In the genomic region with DNA sequence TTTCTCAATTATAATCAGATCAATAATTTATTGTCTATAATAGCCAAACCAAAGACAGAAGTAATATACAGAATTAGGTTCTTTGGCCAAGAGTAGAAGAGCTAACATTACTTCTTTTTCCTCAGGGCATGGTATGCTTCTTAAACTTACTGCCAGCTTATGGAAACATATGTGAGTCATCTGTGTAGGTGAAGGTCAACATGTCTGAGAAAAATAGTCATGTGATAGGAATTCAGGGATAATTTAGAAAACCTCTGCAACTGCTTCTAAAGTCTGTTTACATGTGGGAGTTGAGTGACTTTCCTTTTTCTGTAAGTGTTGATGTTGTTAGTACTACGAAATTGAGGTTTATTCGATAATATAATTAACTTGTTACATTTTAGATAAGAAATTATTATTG, we compare ENCODE assay signal across 14 cellular contexts. TPM values are rescaled to one million over a fixed set of nuclear protein-coding genes. Genes with fewer than 3 reads are reported as not detected.
DNase-seq lines count a peak whose midpoint lies in the region; ATAC-seq and TF ChIP-seq lines count a peak whose summit lies in the region.
"Had no signal": no experiment of that assay in that cellular context is flagged by ENCODE, and none has a peak within 500 bp of the region (broad histone marks: within the 10 kb centered on the region; RNA-seq: fewer than 3 reads in every experiment).

No MANE protein-coding gene starts in this region.

- no peaks in the 10 kb centered on the region for H3K27me3 Mint-ChIP-seq in activated CD8-positive, alpha-beta T cell treated with anti-CD3 and anti-CD28 coated beads for 36 hours
- H3K27me3 Mint-ChIP-seq in activated CD8-positive, alpha-beta T cell treated with anti-CD3 and anti-CD28 coated beads, Interleukin-2, amount 10 ng/mL, durations not matched to agents 7 days and 5 days (ENCODE audit: low read depth), result no peaks in the 10 kb centered on the region

- H3K4me1 Mint-ChIP-seq in activated CD8-positive, alpha-beta T cell treated with anti-CD3 and anti-CD28 coated beads for 36 hours (ENCODE audit: low read depth), result peaks cover 14% of the 10 kb centered on the region
- no peaks in the 10 kb centered on the region for H3K4me1 Mint-ChIP-seq in activated CD8-positive, alpha-beta T cell treated with anti-CD3 and anti-CD28 coated beads, Interleukin-2, amount 10 ng/mL, durations not matched to agents 7 days and 5 days (ENCODE audit: low read depth)

- peak overlapping the region; percentile 2 for H3K27ac Mint-ChIP-seq in activated CD8-positive, alpha-beta T cell treated with anti-CD3 and anti-CD28 coated beads for 36 hours
- H3K27ac Mint-ChIP-seq in activated CD8-positive, alpha-beta T cell treated with anti-CD3 and anti-CD28 coated beads, Interleukin-2, amount 10 ng/mL, durations not matched to agents 7 days and 5 days, result no peak overlapping the region

- H3K4me3 Mint-ChIP-seq in activated CD8-positive, alpha-beta T cell treated with anti-CD3 and anti-CD28 coated beads for 36 hours, result no peak overlapping the region
- H3K4me3 Mint-ChIP-seq in activated CD8-positive, alpha-beta T cell treated with anti-CD3 and anti-CD28 coated beads, Interleukin-2, amount 10 ng/mL, durations not matched to agents 7 days and 5 days, result no peak overlapping the region
- H3K4me3 Mint-ChIP-seq: activated naive CD4-positive, alpha-beta T cell treated with anti-CD3 and anti-CD28 coated beads for 36 hours had no signal

- no peak for TF ChIP-seq CTCF in activated CD8-positive, alpha-beta T cell treated with anti-CD3 and anti-CD28 coated beads for 36 hours (IDR thresholded peaks at IDR 0.05)
- no peak for TF ChIP-seq CTCF in fibroblast of mammary gland (conservative IDR thresholded peaks at IDR 0.05; ENCODE audit: control insufficient read depth, insufficient read depth, low read depth, low read length)

- no peak for DNase-seq in activated CD8-positive, alpha-beta T cell treated with anti-CD3 and anti-CD28 coated beads for 36 hours
- DNase-seq in activated CD8-positive, alpha-beta T cell treated with anti-CD3 and anti-CD28 coated beads, Interleukin-2, amount 10 ng/mL, durations not matched to agents 7 days and 5 days, result no peak
- DNase-seq in fibroblast of mammary gland (ENCODE audit: low read depth) (peak; percentile 83), smooth muscle cell of the brain vasculature (ENCODE audit: low read depth, low spot score) (peak; percentile 32), NCI-H146 (lab: John Stamatoyannopoulos, UW) (no peak)
- DNase-seq: activated naive CD4-positive, alpha-beta T cell treated with anti-CD3 and anti-CD28 coated beads for 36 hours; C1 segment of cervical spinal cord; NCI-H82; spleen; T1000 had no signal

- peak; percentile 65 for ATAC-seq in activated CD8-positive, alpha-beta T cell treated with anti-CD3 and anti-CD28 coated beads for 36 hours
- ATAC-seq in activated CD8-positive, alpha-beta T cell treated with anti-CD3 and anti-CD28 coated beads, Interleukin-2, amount 10 ng/mL, durations not matched to agents 7 days and 5 days, result no peak
- ATAC-seq in SK-N-SH treated with all-trans-retinoic acid at 6 μM for 48 hours (peak; percentile 67), HG03280 (IDR thresholded peaks at IDR 0.05; ENCODE audit: unreplicated experiment) (no peak), HG02884 (IDR thresholded peaks at IDR 0.05; ENCODE audit: unreplicated experiment) (no peak)

- POLR2A ChIA-PET in activated CD8-positive, alpha-beta T cell treated with anti-CD3 and anti-CD28 coated beads for 36 hours (lab: Charles Lee), result interaction anchor here (0.6 kb wide), 1 partner anchor 285 kb away, joined by 3 read pairs; no protein-coding TSS in a partner anchor
- POLR2A ChIA-PET in activated CD8-positive, alpha-beta T cell treated with anti-CD3 and anti-CD28 coated beads, Interleukin-2, amount 10 ng/mL, durations not matched to agents 7 days and 5 days (lab: Charles Lee), result no interaction called here

- H3K36me3 Mint-ChIP-seq in activated CD8-positive, alpha-beta T cell treated with anti-CD3 and anti-CD28 coated beads for 36 hours (ENCODE audit: low read depth), result peaks cover 33% of the 10 kb centered on the region
- peaks cover 36% of the 10 kb centered on the region for H3K36me3 Mint-ChIP-seq in activated CD8-positive, alpha-beta T cell treated with anti-CD3 and anti-CD28 coated beads, Interleukin-2, amount 10 ng/mL, durations not matched to agents 7 days and 5 days (ENCODE audit: low read depth)

- H3K4me3 ChIP-seq in fibroblast of mammary gland (ENCODE audit: control insufficient read depth, low read depth, low read length), result no peak overlapping the region
- H3K4me3 ChIP-seq: lung, spleen had no signal

- intact Hi-C loops in activated CD8-positive, alpha-beta T cell treated with anti-CD3 and anti-CD28 coated beads for 36 hours (cut with micrococcal nuclease), result no loop called here

- H3K9me3 Mint-ChIP-seq in activated CD8-positive, alpha-beta T cell treated with anti-CD3 and anti-CD28 coated beads for 36 hours, result no peaks in the 10 kb centered on the region
- no peaks in the 10 kb centered on the region for H3K9me3 Mint-ChIP-seq in activated CD8-positive, alpha-beta T cell treated with anti-CD3 and anti-CD28 coated beads, Interleukin-2, amount 10 ng/mL, durations not matched to agents 7 days and 5 days (ENCODE audit: insufficient read depth)
- H3K9me3 Mint-ChIP-seq: activated naive CD4-positive, alpha-beta T cell treated with anti-CD3 and anti-CD28 coated beads for 36 hours had no signal

- CTCF ChIA-PET in activated CD8-positive, alpha-beta T cell treated with anti-CD3 and anti-CD28 coated beads for 36 hours (lab: Charles Lee), result interaction anchor here (0.9 to 1.7 kb wide), 2 partner anchors 40 to 78 kb away, joined by 3 to 8 read pairs; partner anchors contain the start of gene PARL
- CTCF ChIA-PET in activated CD8-positive, alpha-beta T cell treated with anti-CD3 and anti-CD28 coated beads, Interleukin-2, amount 10 ng/mL, durations not matched to agents 7 days and 5 days (lab: Charles Lee), result interaction anchor here (1.1 kb wide), 1 partner anchor 40 kb away, joined by 3 read pairs; the partner anchor contains the start of gene PARL

TF ChIP-seq in SK-N-SH treated with all-trans-retinoic acid at 6 μM for 48 hours, 23 proteins besides CTCF, POLR2A, EP300 and RAD21 (continues in another document):
- TF ChIP-seq ZNF8 (CRISPR knock-in tag; IDR thresholded peaks at IDR 0.05), result no peak
- TF ChIP-seq TCF4 (CRISPR knock-in tag; IDR thresholded peaks at IDR 0.05; ENCODE audit: borderline replicate concordance), result no peak
- TF ChIP-seq CSDC2 (CRISPR knock-in tag; IDR thresholded peaks at IDR 0.05), result no peak
- no peak for TF ChIP-seq OSR1 (CRISPR knock-in tag; IDR thresholded peaks at IDR 0.05)
- TF ChIP-seq ZFP3 (CRISPR knock-in tag; IDR thresholded peaks at IDR 0.05), result no peak
- TF ChIP-seq, protein P1, sequence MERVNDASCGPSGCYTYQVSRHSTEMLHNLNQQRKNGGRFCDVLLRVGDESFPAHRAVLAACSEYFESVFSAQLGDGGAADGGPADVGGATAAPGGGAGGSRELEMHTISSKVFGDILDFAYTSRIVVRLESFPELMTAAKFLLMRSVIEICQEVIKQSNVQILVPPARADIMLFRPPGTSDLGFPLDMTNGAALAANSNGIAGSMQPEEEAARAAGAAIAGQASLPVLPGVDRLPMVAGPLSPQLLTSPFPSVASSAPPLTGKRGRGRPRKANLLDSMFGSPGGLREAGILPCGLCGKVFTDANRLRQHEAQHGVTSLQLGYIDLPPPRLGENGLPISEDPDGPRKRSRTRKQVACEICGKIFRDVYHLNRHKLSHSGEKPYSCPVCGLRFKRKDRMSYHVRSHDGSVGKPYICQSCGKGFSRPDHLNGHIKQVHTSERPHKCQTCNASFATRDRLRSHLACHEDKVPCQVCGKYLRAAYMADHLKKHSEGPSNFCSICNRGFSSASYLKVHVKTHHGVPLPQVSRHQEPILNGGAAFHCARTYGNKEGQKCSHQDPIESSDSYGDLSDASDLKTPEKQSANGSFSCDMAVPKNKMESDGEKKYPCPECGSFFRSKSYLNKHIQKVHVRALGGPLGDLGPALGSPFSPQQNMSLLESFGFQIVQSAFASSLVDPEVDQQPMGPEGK (CRISPR knock-in tag; IDR thresholded peaks at IDR 0.05; ENCODE audit: borderline replicate concordance), result no peak
- no peak for TF ChIP-seq TOX (CRISPR knock-in tag; IDR thresholded peaks at IDR 0.05; ENCODE audit: borderline replicate concordance)
- no peak for TF ChIP-seq ZFP30 (CRISPR knock-in tag; IDR thresholded peaks at IDR 0.05)
- no peak for TF ChIP-seq GLIS3 (CRISPR knock-in tag; IDR thresholded peaks at IDR 0.05)
- no peak for TF ChIP-seq BACH2 (CRISPR knock-in tag; IDR thresholded peaks at IDR 0.05; ENCODE audit: borderline replicate concordance)
- no peak for TF ChIP-seq CREB5 (CRISPR knock-in tag; IDR thresholded peaks at IDR 0.05; ENCODE audit: low read depth)
- TF ChIP-seq RARB (CRISPR knock-in tag; IDR thresholded peaks at IDR 0.05), result no peak
- TF ChIP-seq ESRRG (CRISPR knock-in tag; IDR thresholded peaks at IDR 0.05), result no peak
- no peak for TF ChIP-seq ARNTL (CRISPR knock-in tag; IDR thresholded peaks at IDR 0.05; ENCODE audit: borderline replicate concordance, low read depth)
- TF ChIP-seq ZC3H10 (CRISPR knock-in tag; IDR thresholded peaks at IDR 0.05), result no peak

RNA-seq across cellular contexts. Expression of gene MAP6D1, which starts 19.2 kb away (rescaled TPM):
- 1 to 10 TPM; 3.8 to 4.3 TPM for total RNA-seq in activated CD8-positive, alpha-beta T cell treated with anti-CD3 and anti-CD28 coated beads for 36 hours
- under 1 TPM; 0.90 to 0.91 TPM for total RNA-seq in activated CD8-positive, alpha-beta T cell treated with anti-CD3 and anti-CD28 coated beads, Interleukin-2, amount 10 ng/mL, durations not matched to agents 7 days and 5 days

RNA-seq across cellular contexts. Expression of gene PARL, which starts 40.1 kb away (rescaled TPM):
- 10 to 100 TPM; 80.0 to 83.5 TPM for total RNA-seq in activated CD8-positive, alpha-beta T cell treated with anti-CD3 and anti-CD28 coated beads for 36 hours
- total RNA-seq in activated CD8-positive, alpha-beta T cell treated with anti-CD3 and anti-CD28 coated beads, Interleukin-2, amount 10 ng/mL, durations not matched to agents 7 days and 5 days, result 10 to 100 TPM; 45.6 to 49.3 TPM

Comparison
In these comparisons a context has a peak if more than half of its experiments do, and no peak if none do; other contexts are left out.
1. ATAC-seq: peak in activated CD8-positive, alpha-beta T cell treated with anti-CD3 and anti-CD28 coated beads for 36 hours (single experiment) and SK-N-SH treated with all-trans-retinoic acid at 6 μM for 48 hours (single experiment); none in activated CD8-positive, alpha-beta T cell treated with anti-CD3 and anti-CD28 coated beads, Interleukin-2, amount 10 ng/mL, durations not matched to agents 7 days and 5 days (single experiment), HG03280 (single experiment) and HG02884 (single experiment).
2. DNase-seq: peak in fibroblast of mammary gland (single experiment) and smooth muscle cell of the brain vasculature (single experiment); none in activated CD8-positive, alpha-beta T cell treated with anti-CD3 and anti-CD28 coated beads for 36 hours (single experiment), activated CD8-positive, alpha-beta T cell treated with anti-CD3 and anti-CD28 coated beads, Interleukin-2, amount 10 ng/mL, durations not matched to agents 7 days and 5 days (single experiment) and NCI-H146 (single experiment).